9 cellular contexts compared by ENCODE assay signal in genomic region chr3:187823802-187824201, GRCh38.
"Had no signal": no experiment of that assay in that cellular context is flagged by ENCODE, and none has a peak within 500 bp of the region (broad histone marks: within the 10 kb centered on the region; RNA-seq: fewer than 3 reads in every experiment).

No MANE protein-coding gene starts in this region.

- H3K27ac ChIP-seq: GM23248, HL-60 had no signal

- H3K9me3 Mint-ChIP-seq: HFFc6, IgD-negative memory B cell had no signal

- H3K4me3 Mint-ChIP-seq: HFFc6, IgD-negative memory B cell had no signal

- H3K36me3 Mint-ChIP-seq: IgD-negative memory B cell had no signal

- ATAC-seq: HCT116, HepG2 had no signal

- FAIRE-seq: HepG2 had no signal

- H3K27ac Mint-ChIP-seq: HFFc6, IgD-negative memory B cell had no signal

- H3K9me3 ChIP-seq: HAP-1 had no signal

- H3K36me3 ChIP-seq: HAP-1 had no signal

- DNase-seq: GM23248, GOT3, H7, HFFc6 had no signal

- H3K4me3 ChIP-seq: GM23248, HAP-1 had no signal
